29 cellular contexts compared by ENCODE assay signal in the genomic region with DNA sequence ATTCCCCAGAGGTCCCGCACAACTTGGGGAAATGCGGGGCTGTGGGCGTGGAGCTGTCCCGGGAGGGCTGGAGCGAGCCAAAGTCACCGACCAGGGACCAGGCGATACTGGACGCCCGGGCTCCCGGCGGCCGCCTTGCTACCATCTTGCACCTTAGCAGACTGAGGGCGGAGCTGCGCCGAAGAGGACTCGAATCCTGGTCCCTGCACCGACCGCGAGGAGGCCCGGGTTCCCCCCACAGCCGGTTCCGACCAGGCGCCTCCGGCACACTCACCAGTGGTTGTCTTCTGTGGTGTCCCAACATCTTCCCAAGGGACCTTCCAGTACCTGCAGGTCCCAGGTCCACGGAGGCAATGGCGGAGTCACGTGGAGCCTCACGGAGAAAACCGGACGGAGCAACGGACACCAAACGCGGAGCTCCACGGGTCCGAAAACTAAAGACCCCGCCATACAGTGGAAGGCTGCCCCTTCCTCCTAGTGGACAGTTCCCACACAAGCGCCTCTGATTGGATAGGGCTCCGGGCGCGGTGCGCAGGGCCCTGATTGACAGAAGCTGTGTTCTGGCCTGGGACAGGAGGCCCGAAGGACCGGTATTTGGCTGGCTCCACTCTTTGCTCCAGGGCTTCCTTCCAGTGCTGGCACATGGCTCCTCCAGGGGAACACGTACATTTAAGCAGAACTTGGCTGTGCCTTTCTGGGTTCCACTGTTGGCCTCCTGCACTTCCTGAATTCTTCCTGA.
"Had no signal": no experiment of that assay in that cellular context is flagged by ENCODE, and none has a peak within 500 bp of the region (broad histone marks: within the 10 kb centered on the region; RNA-seq: fewer than 3 reads in every experiment).

No MANE protein-coding gene starts in this region.

- H3K4me3 Mint-ChIP-seq: naive B cell; natural killer cell; nephron progenitor cell; neural progenitor cell; stimulated activated memory B cell treated with anti-CD40 and anti-IgM and Interleukin-4, amounts not matched to agents 10 μg/mL and 1 μg/mL and 100 μg/mL, for 72 hours had no signal

- H3K4me1 ChIP-seq: left lung, lower lobe of right lung, neural progenitor cell, pancreas, prostate gland, stomach, tibial artery, uterus had no signal

- H3K27ac Mint-ChIP-seq: naive B cell; natural killer cell; nephron progenitor cell; neural progenitor cell; stimulated activated memory B cell treated with anti-CD40 and anti-IgM and Interleukin-4, amounts not matched to agents 10 μg/mL and 1 μg/mL and 100 μg/mL, for 72 hours had no signal

- H3K27me3 ChIP-seq: left lung, neural progenitor cell, neutrophil, pancreas, stomach, tibial artery, uterus had no signal

- H3K4me1 Mint-ChIP-seq: naive B cell; natural killer cell; nephron progenitor cell; neural progenitor cell; stimulated activated memory B cell treated with anti-CD40 and anti-IgM and Interleukin-4, amounts not matched to agents 10 μg/mL and 1 μg/mL and 100 μg/mL, for 72 hours had no signal

- H3K4me3 ChIP-seq: left lung, lower lobe of right lung, neural progenitor cell, pancreas, prostate gland, skin epidermis, stomach, thoracic aorta, tibial artery, uterus had no signal

- H3K27me3 Mint-ChIP-seq: naive B cell; stimulated activated memory B cell treated with anti-CD40 and anti-IgM and Interleukin-4, amounts not matched to agents 10 μg/mL and 1 μg/mL and 100 μg/mL, for 72 hours had no signal

- H3K36me3 ChIP-seq: left lung, lower lobe of right lung, neural progenitor cell, neutrophil, pancreas, prostate gland, stomach, thoracic aorta, tibial artery, uterus had no signal

- H3K36me3 Mint-ChIP-seq: naive B cell; natural killer cell; neural progenitor cell; stimulated activated memory B cell treated with anti-CD40 and anti-IgM and Interleukin-4, amounts not matched to agents 10 μg/mL and 1 μg/mL and 100 μg/mL, for 72 hours had no signal

- H3K9me3 ChIP-seq: neutrophil, pancreas, prostate gland, thoracic aorta, uterus had no signal

- H3K27ac ChIP-seq: left lung, lower lobe of right lung, neural progenitor cell, neutrophil, pancreas, prostate gland, skin epidermis, stomach, thoracic aorta, tibial artery, uterus had no signal

- DNase-seq: head of caudate nucleus; hippocampal formation; kidney glomerular epithelial cell; left cardiac atrium; lower lobe of right lung; mammary epithelial cell; mesenchymal stem cell; naive B cell; natural killer cell; nephron progenitor cell; posterior cingulate gyrus; retina; stimulated activated CD4-positive, alpha-beta T cell treated with anti-CD3 and anti-CD28 coated beads, Interleukin-1b, Interleukin-23, amount 100 ng/mL, for 48 hours; stimulated activated CD4-positive, alpha-beta T cell treated with anti-CD3 and anti-CD28 coated beads, Interleukin-2, amount 100 ng/mL, for 48 hours; stimulated activated CD4-positive, alpha-beta T cell treated with anti-CD3 and anti-CD28 coated beads, Interleukin-4, amount 100 ng/mL, for 4 hours; stimulated activated CD8-positive, alpha-beta memory T cell treated with anti-CD3 and anti-CD28 coated beads, Interleukin-4, amount 100 ng/mL, for 48 hours; stimulated activated naive CD4-positive, alpha-beta T cell treated with Interleukin-2 at 50 U/mL for 16 hours; stomach; tibial artery; trophoblast cell; uterus had no signal
